In the genomic region with DNA sequence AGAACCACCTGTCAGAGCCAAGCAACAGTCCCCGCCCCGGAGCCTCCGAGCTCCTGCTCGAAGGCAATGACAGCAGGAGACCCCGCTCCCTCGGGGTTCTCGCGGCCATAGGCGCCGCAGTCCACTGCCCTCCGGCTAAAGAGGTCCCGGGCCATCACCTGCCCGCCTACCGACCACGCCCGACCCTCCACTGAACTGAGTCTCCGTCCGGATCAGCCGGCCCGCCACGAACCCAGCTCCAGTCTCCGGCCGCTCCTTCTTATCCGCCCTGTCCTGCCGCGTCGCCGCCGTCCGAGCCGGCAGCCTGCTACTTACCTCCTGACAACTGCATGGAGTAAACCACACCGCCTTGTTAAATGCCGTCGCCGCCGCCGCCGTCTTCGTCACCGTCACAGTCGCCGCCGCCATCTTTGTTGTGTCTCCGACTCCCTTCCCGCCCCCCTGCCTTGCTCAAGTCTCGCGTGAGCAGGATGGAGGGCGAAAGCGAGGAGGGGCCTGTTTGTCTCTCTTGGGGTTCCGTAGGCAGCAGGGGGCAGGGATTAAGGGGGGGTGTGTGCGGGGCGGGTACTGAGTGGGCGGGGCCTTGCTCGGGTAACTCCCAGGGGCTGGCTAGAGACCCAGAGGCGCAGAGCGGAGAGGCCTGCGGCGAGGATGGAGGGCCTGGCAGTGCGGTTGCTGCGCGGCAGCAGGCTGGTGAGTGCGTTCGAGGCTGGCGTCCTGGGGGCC, we compare ENCODE assay signal across 1 cellular context.
TF ChIP-seq lines count a peak whose summit lies in the region.

Gene ACADSB, plus strand, starts transcription at position 628 of the 726 bp plus-strand sequence. Its CDS starts 24 bp downstream, at position 652.
Gene IKZF5, minus strand, starts transcription at position 417 of the 726 bp plus-strand sequence. CDS start 10,170 bp downstream, outside the sequence.

TF ChIP-seq in SK-N-SH, 30 proteins besides CTCF, POLR2A, EP300 and RAD21 (continued from another document):
- TF ChIP-seq, protein P1, sequence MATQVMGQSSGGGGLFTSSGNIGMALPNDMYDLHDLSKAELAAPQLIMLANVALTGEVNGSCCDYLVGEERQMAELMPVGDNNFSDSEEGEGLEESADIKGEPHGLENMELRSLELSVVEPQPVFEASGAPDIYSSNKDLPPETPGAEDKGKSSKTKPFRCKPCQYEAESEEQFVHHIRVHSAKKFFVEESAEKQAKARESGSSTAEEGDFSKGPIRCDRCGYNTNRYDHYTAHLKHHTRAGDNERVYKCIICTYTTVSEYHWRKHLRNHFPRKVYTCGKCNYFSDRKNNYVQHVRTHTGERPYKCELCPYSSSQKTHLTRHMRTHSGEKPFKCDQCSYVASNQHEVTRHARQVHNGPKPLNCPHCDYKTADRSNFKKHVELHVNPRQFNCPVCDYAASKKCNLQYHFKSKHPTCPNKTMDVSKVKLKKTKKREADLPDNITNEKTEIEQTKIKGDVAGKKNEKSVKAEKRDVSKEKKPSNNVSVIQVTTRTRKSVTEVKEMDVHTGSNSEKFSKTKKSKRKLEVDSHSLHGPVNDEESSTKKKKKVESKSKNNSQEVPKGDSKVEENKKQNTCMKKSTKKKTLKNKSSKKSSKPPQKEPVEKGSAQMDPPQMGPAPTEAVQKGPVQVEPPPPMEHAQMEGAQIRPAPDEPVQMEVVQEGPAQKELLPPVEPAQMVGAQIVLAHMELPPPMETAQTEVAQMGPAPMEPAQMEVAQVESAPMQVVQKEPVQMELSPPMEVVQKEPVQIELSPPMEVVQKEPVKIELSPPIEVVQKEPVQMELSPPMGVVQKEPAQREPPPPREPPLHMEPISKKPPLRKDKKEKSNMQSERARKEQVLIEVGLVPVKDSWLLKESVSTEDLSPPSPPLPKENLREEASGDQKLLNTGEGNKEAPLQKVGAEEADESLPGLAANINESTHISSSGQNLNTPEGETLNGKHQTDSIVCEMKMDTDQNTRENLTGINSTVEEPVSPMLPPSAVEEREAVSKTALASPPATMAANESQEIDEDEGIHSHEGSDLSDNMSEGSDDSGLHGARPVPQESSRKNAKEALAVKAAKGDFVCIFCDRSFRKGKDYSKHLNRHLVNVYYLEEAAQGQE (IDR thresholded peaks at IDR 0.05; ENCODE audit: low read depth, low read length): no peak
- TF ChIP-seq POLR2AphosphoS5 (IDR thresholded peaks at IDR 0.05; ENCODE audit: low read depth, low read length) (peak; percentile 95), USF2 (IDR thresholded peaks at IDR 0.05; ENCODE audit: borderline replicate concordance, low read depth, low read length) (no peak), IRF3 (IDR thresholded peaks at IDR 0.05; ENCODE audit: low read depth, low read length) (no peak), RXRA (IDR thresholded peaks at IDR 0.05; ENCODE audit: borderline replicate concordance, low read depth) (no peak), NRF1 (IDR thresholded peaks at IDR 0.05; ENCODE audit: low read depth, low read length) (no peak), FOXJ3 (CRISPR knock-in tag; IDR thresholded peaks at IDR 0.05) (peak; percentile 65), FOSL2 (IDR thresholded peaks at IDR 0.05; ENCODE audit: borderline replicate concordance, low read depth) (no peak; the same call in 1 of the 2 replicates), TCF12 (IDR thresholded peaks at IDR 0.05) (peak; percentile 32; the same call in 1 of the 2 replicates)
